ENCODE assay signal across 23 cellular contexts in the genomic region with DNA sequence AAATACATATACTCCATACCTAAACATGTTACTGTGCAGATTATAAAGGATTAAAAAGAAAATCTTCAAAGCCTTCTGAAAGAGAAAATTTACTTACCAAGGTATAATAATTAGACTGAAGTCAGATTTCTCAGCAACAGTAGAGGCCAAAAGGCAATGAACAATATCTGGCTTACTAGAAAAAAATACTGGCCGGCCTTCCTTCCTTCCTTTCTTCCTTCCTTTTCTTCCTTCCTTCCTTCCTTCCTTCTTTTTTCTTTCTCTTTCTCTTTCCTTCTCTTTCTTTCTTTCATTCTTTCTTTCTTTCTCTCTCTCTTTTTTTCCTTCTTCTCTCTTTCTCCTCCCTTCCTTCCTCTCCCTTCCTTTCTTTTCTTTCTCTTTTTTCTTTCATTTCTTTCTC.
A peak's percentile ranks its signal among the peaks of the same experiment; 100 is the strongest.
DNase-seq lines count a peak whose midpoint lies in the region; ATAC-seq, FAIRE-seq and TF ChIP-seq lines count a peak whose summit lies in the region.
"Had no signal": no experiment of that assay in that cellular context is flagged by ENCODE, and none has a peak within 500 bp of the region (broad histone marks: within the 10 kb centered on the region; RNA-seq: fewer than 3 reads in every experiment).

No MANE protein-coding gene starts in this region.

- POLR2A ChIA-PET in HepG2 (lab: Yijun Ruan, JAX), result no interaction called here
- POLR2A ChIA-PET in K562 (lab: Yijun Ruan, JAX), result no interaction called here

- FAIRE-seq in HepG2 (lab: Jason Lieb, UNC) (no peak), K562 (lab: Jason Lieb, UNC) (no peak)
- FAIRE-seq: A204.1, GM12892, H54 had no signal

- no peaks in the 10 kb centered on the region for H3K9me3 ChIP-seq in HepG2 (ENCODE audit: low read length)
- H3K9me3 ChIP-seq in right lobe of liver, result no peaks in the 10 kb centered on the region
- no peaks in the 10 kb centered on the region for H3K9me3 ChIP-seq in K562 (replicated peaks; ENCODE audit: control insufficient read depth, insufficient read depth, low read depth, low read length)
- peaks cover 13% of the 10 kb centered on the region for H3K9me3 ChIP-seq in left ventricle myocardium inferior (replicated peaks)
- H3K9me3 ChIP-seq: BE2C; BLaER1 treated with 17β-estradiol and CSF1 and Interleukin-3, amounts not matched to agents 10 nM and 100 nM had no signal

- H2AFZ ChIP-seq in HepG2 (ENCODE audit: low read length), result no peak overlapping the region
- H2AFZ ChIP-seq in K562 (ENCODE audit: low read depth, low read length), result no peak overlapping the region

- no peaks in the 10 kb centered on the region for H3K4me1 Mint-ChIP-seq in nephron progenitor cell
- H3K4me1 Mint-ChIP-seq in glutamatergic neuron (ENCODE audit: low read depth, unreplicated experiment), result no peaks in the 10 kb centered on the region
- H3K4me1 Mint-ChIP-seq: CD14-positive monocyte; CD4-positive, alpha-beta memory T cell had no signal

- TF ChIP-seq POLR2A in HepG2 (IDR thresholded peaks at IDR 0.05; ENCODE audit: insufficient read depth in 1 of 2, low read depth in 2 of 2, low read length in 2 of 2), result no peak
- no peak for TF ChIP-seq POLR2A in right lobe of liver (IDR thresholded peaks at IDR 0.05)
- no peak for TF ChIP-seq POLR2A in K562 (conservative IDR thresholded peaks at IDR 0.05)

- H3K36me3 Mint-ChIP-seq in nephron progenitor cell (ENCODE audit: low read depth) (no peaks in the 10 kb centered on the region), glutamatergic neuron (ENCODE audit: unreplicated experiment) (no peaks in the 10 kb centered on the region)
- H3K36me3 Mint-ChIP-seq: CD14-positive monocyte; CD4-positive, alpha-beta memory T cell had no signal

- no peak overlapping the region for H3K9ac ChIP-seq in HepG2 (ENCODE audit: insufficient read depth, low read depth, low read length)
- no peak overlapping the region for H3K9ac ChIP-seq in K562 (ENCODE audit: insufficient read depth in 1 of 2, low read depth in 2 of 2, low read length in 2 of 2)
- H3K9ac ChIP-seq: BLaER1 treated with 17β-estradiol and CSF1 and Interleukin-3, amounts not matched to agents 10 nM and 100 nM had no signal

- H3K4me2 ChIP-seq in HepG2 (ENCODE audit: low read depth, low read length), result no peak overlapping the region
- H3K4me2 ChIP-seq in K562 (ENCODE audit: insufficient read depth, low read length), result no peak overlapping the region

- DNase-seq in HepG2 (ENCODE audit: low spot score) (no peak), right lobe of liver (no peak), K562 (ENCODE audit: extremely low read depth in 1 of 4, low spot score in 3 of 4) (no peak), nephron progenitor cell (no peak), glutamatergic neuron (no peak), hepatic stellate cell (ENCODE audit: low spot score) (no peak), left ventricle myocardium inferior (no peak)
- DNase-seq: BE2C; Calu3; CD4-positive, alpha-beta memory T cell; COR-L47; DMS53; DMS79 treated with DMSO at 0.1 percent for 48 hours; GF-D8; GOT3; HCEC 1CT had no signal

- H3K27me3 Mint-ChIP-seq in nephron progenitor cell (ENCODE audit: low read depth, poor library complexity) (no peaks in the 10 kb centered on the region), glutamatergic neuron (ENCODE audit: unreplicated experiment) (no peaks in the 10 kb centered on the region)
- H3K27me3 Mint-ChIP-seq: CD4-positive, alpha-beta memory T cell had no signal

- intact Hi-C loops in HepG2 (cut with micrococcal nuclease; ENCODE audit: unreplicated experiment) (no loop called here), right lobe of liver (cut with DNase I) (no loop called here), K562 (cut with micrococcal nuclease) (no loop called here), left ventricle myocardium inferior (cut with micrococcal nuclease) (no loop called here)

- H3K27ac ChIP-seq in HepG2 (ENCODE audit: extremely low read length, insufficient read depth, low read length) (no peak overlapping the region), right lobe of liver (no peak overlapping the region), K562 (ENCODE audit: extremely low read depth, low read depth, low read length) (no peak overlapping the region), left ventricle myocardium inferior (replicated peaks) (no peak overlapping the region)
- H3K27ac ChIP-seq: 22Rv1; BLaER1 treated with 17β-estradiol and CSF1 and Interleukin-3, amounts not matched to agents 10 nM and 100 nM had no signal

- in situ Hi-C loops in HepG2 (cut with HindIII; ENCODE audit: extremely low pct_ligation_motif_present, low pct_unique_long_range_greater_than_20kb) (no loop called here), K562 (cut with MboI) (no loop called here)

- H3K4me1 ChIP-seq in HepG2 (ENCODE audit: insufficient read depth, low read length), result no peaks in the 10 kb centered on the region
- H3K4me1 ChIP-seq in right lobe of liver, result no peaks in the 10 kb centered on the region
- H3K4me1 ChIP-seq in K562 (replicated peaks in 1 of 2; ENCODE audit: control insufficient read depth in 2 of 2, insufficient read depth in 2 of 2, low read length in 2 of 2), result no peaks in the 10 kb centered on the region
- no peaks in the 10 kb centered on the region for H3K4me1 ChIP-seq in left ventricle myocardium inferior
- H3K4me1 ChIP-seq: BE2C had no signal

- ATAC-seq in HepG2, result no peak
- ATAC-seq in right lobe of liver, result no peak
- ATAC-seq in K562, result no peak
- no peak for ATAC-seq in HG02610 (IDR thresholded peaks at IDR 0.05; ENCODE audit: unreplicated experiment)

- H3K36me3 ChIP-seq in HepG2 (replicated peaks in 1 of 2; ENCODE audit: control insufficient read depth in 1 of 2, insufficient read depth in 2 of 2, low read length in 2 of 2), result no peaks in the 10 kb centered on the region
- H3K36me3 ChIP-seq in right lobe of liver, result no peaks in the 10 kb centered on the region
- H3K36me3 ChIP-seq in K562 (ENCODE audit: control insufficient read depth, insufficient read depth, low read length), result no peaks in the 10 kb centered on the region
- no peaks in the 10 kb centered on the region for H3K36me3 ChIP-seq in left ventricle myocardium inferior
- H3K36me3 ChIP-seq: BE2C; BLaER1 treated with 17β-estradiol and CSF1 and Interleukin-3, amounts not matched to agents 10 nM and 100 nM had no signal

- TF ChIP-seq RAD21 in HepG2 (CRISPR knock-in tag; IDR thresholded peaks at IDR 0.05), result no peak
- no peak for TF ChIP-seq RAD21 in K562 (CRISPR knock-in tag; conservative IDR thresholded peaks at IDR 0.05 in 1 of 2, IDR thresholded peaks at IDR 0.05 in 1 of 2)

- H3K27ac Mint-ChIP-seq in nephron progenitor cell, result peak overlapping the region; percentile 12
- H3K27ac Mint-ChIP-seq in glutamatergic neuron (ENCODE audit: unreplicated experiment), result no peak overlapping the region
- H3K27ac Mint-ChIP-seq: CD14-positive monocyte; CD4-positive, alpha-beta memory T cell had no signal

- H3K4me3 ChIP-seq in HepG2 (replicated peaks in 1 of 3; ENCODE audit: insufficient read depth in 1 of 3, low read depth in 2 of 3, low read length in 3 of 3) (no peak overlapping the region), right lobe of liver (no peak overlapping the region), K562 (no peak overlapping the region), left ventricle myocardium inferior (no peak overlapping the region)
- H3K4me3 ChIP-seq: BLaER1 treated with 17β-estradiol and CSF1 and Interleukin-3, amounts not matched to agents 10 nM and 100 nM had no signal

- no peaks in the 10 kb centered on the region for H4K20me1 ChIP-seq in HepG2 (ENCODE audit: insufficient read depth, low read length)
- no peaks in the 10 kb centered on the region for H4K20me1 ChIP-seq in K562 (replicated peaks; ENCODE audit: control insufficient read depth, insufficient read depth, low read length)
- H4K20me1 ChIP-seq: BLaER1 treated with 17β-estradiol and CSF1 and Interleukin-3, amounts not matched to agents 10 nM and 100 nM had no signal

- H3K27me3 ChIP-seq in HepG2 (ENCODE audit: control insufficient read depth in 1 of 2, insufficient read depth in 2 of 2, low read length in 2 of 2), result no peaks in the 10 kb centered on the region
- H3K27me3 ChIP-seq in right lobe of liver, result no peaks in the 10 kb centered on the region
- H3K27me3 ChIP-seq in K562 (ENCODE audit: control insufficient read depth in 2 of 2, insufficient read depth in 2 of 2, low read length in 2 of 2), result no peaks in the 10 kb centered on the region
- H3K27me3 ChIP-seq in left ventricle myocardium inferior (ENCODE audit: low read depth), result no peaks in the 10 kb centered on the region
- H3K27me3 ChIP-seq: BE2C; BLaER1 treated with 17β-estradiol and CSF1 and Interleukin-3, amounts not matched to agents 10 nM and 100 nM had no signal

- no peaks in the 10 kb centered on the region for H3K9me1 ChIP-seq in K562 (ENCODE audit: control insufficient read depth, insufficient read depth, low read length)

- CTCF ChIA-PET in HepG2 (lab: Yijun Ruan, JAX; ENCODE audit: low intra/inter-chr PET ratio, low total read pairs), result no interaction called here
- CTCF ChIA-PET in K562 (lab: Yijun Ruan, JAX; ENCODE audit: low intra/inter-chr PET ratio), result no interaction called here

- TF ChIP-seq CTCF in HepG2 (CRISPR knock-in tag; IDR thresholded peaks at IDR 0.05) (no peak), right lobe of liver (IDR thresholded peaks at IDR 0.05) (no peak), K562 (IDR thresholded peaks at IDR 0.05 in 2 of 3, conservative IDR thresholded peaks at IDR 0.05 in 1 of 3; ENCODE audit: insufficient read depth in 2 of 3, low read depth in 1 of 3, low read length in 3 of 3) (no peak), nephron progenitor cell (IDR thresholded peaks at IDR 0.05) (no peak), glutamatergic neuron (IDR thresholded peaks at IDR 0.05; ENCODE audit: partially characterized antibody, unreplicated experiment) (no peak), left ventricle myocardium inferior (IDR thresholded peaks at IDR 0.05; ENCODE audit: borderline replicate concordance) (no peak)

- H3K4me3 Mint-ChIP-seq in nephron progenitor cell (no peak overlapping the region), glutamatergic neuron (ENCODE audit: unreplicated experiment) (no peak overlapping the region)
- H3K4me3 Mint-ChIP-seq: CD14-positive monocyte; CD4-positive, alpha-beta memory T cell had no signal

- H3K79me2 ChIP-seq in HepG2 (ENCODE audit: insufficient read depth, low read length) (no peaks in the 10 kb centered on the region), K562 (ENCODE audit: control insufficient read depth, insufficient read depth, low read length) (no peaks in the 10 kb centered on the region)

- H3K9me3 Mint-ChIP-seq in nephron progenitor cell (peaks cover 12% of the 10 kb centered on the region), glutamatergic neuron (ENCODE audit: unreplicated experiment) (no peaks in the 10 kb centered on the region)

- TF ChIP-seq EP300 in HepG2 (IDR thresholded peaks at IDR 0.05; ENCODE audit: low read depth in 2 of 2, low read length in 2 of 2) (no peak), HepG2 (CRISPR knock-in tag; IDR thresholded peaks at IDR 0.05; ENCODE audit: borderline replicate concordance) (no peak), K562 (IDR thresholded peaks at IDR 0.05; ENCODE audit: low read length) (no peak)

- BruUV-seq in HepG2 (replicated peaks; lab: Mats Ljungman, UMichigan) (no TSS peak), K562 (replicated peaks; lab: Mats Ljungman, UMichigan) (no TSS peak)

- 0% methylated on average over 1 of the region's 1 CpG for WGBS in HepG2 (ENCODE audit: low lambda C conversion rate)
- WGBS in right lobe of liver (ENCODE audit: insufficient coverage, low coverage, low lambda C conversion rate, missing lambda C conversion rate), result 45% methylated on average over 1 of the region's 1 CpG
- WGBS in K562 (ENCODE audit: insufficient coverage, low coverage, missing lambda C conversion rate), result 0% methylated on average over 1 of the region's 1 CpG

Comparison
In these comparisons a context has a peak if more than half of its experiments do, and no peak if none do; other contexts are left out.
1. Of the 241 proteins assayed by ChIP-seq in both HepG2 and K562: peak only in HepG2: SRSF9; only in K562: PCBP2, U2AF1 and ZNF512; in both: none; in neither: 237.